ENCODE assay signal across 9 cellular contexts in genomic region chr16:25030420-25031131, GRCh38. TPM values are rescaled to one million over a fixed set of nuclear protein-coding genes. Genes with fewer than 3 reads are reported as not detected.
DNase-seq lines count a peak whose midpoint lies in the region; ATAC-seq and TF ChIP-seq lines count a peak whose summit lies in the region.
"Had no signal": no experiment of that assay in that cellular context is flagged by ENCODE, and none has a peak within 500 bp of the region (broad histone marks: within the 10 kb centered on the region; RNA-seq: fewer than 3 reads in every experiment).

No MANE protein-coding gene starts in this region.

- DNase-seq in activated naive CD4-positive, alpha-beta T cell treated with anti-CD3 and anti-CD28 coated beads, Interleukin-2, amount 50 U/mL, for 72 hours (ENCODE audit: low spot score in 2 of 2): no peak
- DNase-seq in nephron progenitor cell: no peak
- no peak for DNase-seq in dedifferentiated amniotic fluid mesenchymal stem cell (ENCODE audit: extremely low spot score)
- DNase-seq in ovary: no peak
- no peak for DNase-seq in GM13977 (ENCODE audit: low spot score)

- TF ChIP-seq CTCF in nephron progenitor cell (IDR thresholded peaks at IDR 0.05) (no peak), ovary (IDR thresholded peaks at IDR 0.05) (no peak), GM13977 (IDR thresholded peaks at IDR 0.05; ENCODE audit: extremely low read depth, insufficient read depth, missing control alignments) (no peak)

- ATAC-seq in GM18505 (IDR thresholded peaks at IDR 0.05; ENCODE audit: unreplicated experiment) (peak; percentile 32), HG02884 (IDR thresholded peaks at IDR 0.05; ENCODE audit: unreplicated experiment) (peak; percentile 40), GM18873 (IDR thresholded peaks at IDR 0.05; ENCODE audit: low FRiP score, unreplicated experiment) (no peak)
- ATAC-seq in activated naive CD4-positive, alpha-beta T cell treated with anti-CD3 and anti-CD28 coated beads, Interleukin-2, amount 50 U/mL, for 72 hours: no peak

- no peak overlapping the region for H3K27ac ChIP-seq in ovary
- H3K27ac ChIP-seq: RWPE1 had no signal

- no peak overlapping the region for H3K4me3 ChIP-seq in ovary

- H3K4me3 Mint-ChIP-seq in nephron progenitor cell: peak overlapping the region; percentile 97

- no peaks in the 10 kb centered on the region for H3K36me3 ChIP-seq in ovary

- H3K4me1 ChIP-seq in ovary (ENCODE audit: insufficient read depth): peaks cover 3% of the 10 kb centered on the region

- in situ Hi-C loops in GM13977 (cut with MboI; ENCODE audit: low pct_unique_long_range_greater_than_20kb, low sequenced_read_pairs, unreplicated experiment): no loop called here

- peaks cover 21% of the 10 kb centered on the region for H3K4me1 Mint-ChIP-seq in nephron progenitor cell

- 66 to 81% (median 76%) methylated on average over 10 of the region's 10 CpGs for WGBS in ovary, 3 donors

- no peak for TF ChIP-seq EP300 in ovary (IDR thresholded peaks at IDR 0.05)

- no peaks in the 10 kb centered on the region for H3K27me3 ChIP-seq in ovary

- intact Hi-C loops in ovary (cut with DNase I): no loop called here

- H3K27me3 Mint-ChIP-seq in nephron progenitor cell (ENCODE audit: low read depth, poor library complexity): peaks cover 19% of the 10 kb centered on the region

- peaks cover 0 to 5% of the 10 kb centered on the region in 2 donors for H3K36me3 Mint-ChIP-seq in activated naive CD4-positive, alpha-beta T cell treated with anti-CD3 and anti-CD28 coated beads, Interleukin-2, amount 50 U/mL, for 72 hours
- H3K36me3 Mint-ChIP-seq in nephron progenitor cell (ENCODE audit: low read depth): no peaks in the 10 kb centered on the region

- H3K9me3 Mint-ChIP-seq in activated naive CD4-positive, alpha-beta T cell treated with anti-CD3 and anti-CD28 coated beads, Interleukin-2, amount 50 U/mL, for 72 hours: peaks cover 3 to 14% of the 10 kb centered on the region in 2 donors
- no peaks in the 10 kb centered on the region for H3K9me3 Mint-ChIP-seq in nephron progenitor cell

- H3K27ac Mint-ChIP-seq in activated naive CD4-positive, alpha-beta T cell treated with anti-CD3 and anti-CD28 coated beads, Interleukin-2, amount 50 U/mL, for 72 hours: peak overlapping the region; percentile 95 to 97
- H3K27ac Mint-ChIP-seq in nephron progenitor cell: peak overlapping the region; percentile 14

- TF ChIP-seq POLR2A in GM18505 (IDR thresholded peaks at IDR 0.05; ENCODE audit: borderline replicate concordance, extremely low read depth, insufficient read depth, insufficient read length): no peak
- TF ChIP-seq POLR2A in ovary (IDR thresholded peaks at IDR 0.05): no peak

- no peaks in the 10 kb centered on the region for H3K9me3 ChIP-seq in ovary

RNA-seq across cellular contexts. Expression of gene ARHGAP17, which starts 15.4 kb away (rescaled TPM):
- 10 to 100 TPM; 66.8 to 72.0 TPM for total RNA-seq in activated naive CD4-positive, alpha-beta T cell treated with anti-CD3 and anti-CD28 coated beads, Interleukin-2, amount 50 U/mL, for 72 hours
- total RNA-seq in ovary: 10 to 100 TPM; 26.8 to 63.8 (median 56.5) TPM
- polyA plus RNA-seq in ovary: 100 to 1,000 TPM in 1 of 2 donors, 10 to 100 TPM in 1; 26.0 to 113 TPM

Comparison
In these comparisons a context has a peak if more than half of its experiments do, and no peak if none do; other contexts are left out.
1. ATAC-seq: peak in GM18505 (single experiment) and HG02884 (single experiment); none in activated naive CD4-positive, alpha-beta T cell treated with anti-CD3 and anti-CD28 coated beads, Interleukin-2, amount 50 U/mL, for 72 hours (0 of 2) and GM18873 (single experiment).